8 cellular contexts compared by ENCODE assay signal in the genomic region with DNA sequence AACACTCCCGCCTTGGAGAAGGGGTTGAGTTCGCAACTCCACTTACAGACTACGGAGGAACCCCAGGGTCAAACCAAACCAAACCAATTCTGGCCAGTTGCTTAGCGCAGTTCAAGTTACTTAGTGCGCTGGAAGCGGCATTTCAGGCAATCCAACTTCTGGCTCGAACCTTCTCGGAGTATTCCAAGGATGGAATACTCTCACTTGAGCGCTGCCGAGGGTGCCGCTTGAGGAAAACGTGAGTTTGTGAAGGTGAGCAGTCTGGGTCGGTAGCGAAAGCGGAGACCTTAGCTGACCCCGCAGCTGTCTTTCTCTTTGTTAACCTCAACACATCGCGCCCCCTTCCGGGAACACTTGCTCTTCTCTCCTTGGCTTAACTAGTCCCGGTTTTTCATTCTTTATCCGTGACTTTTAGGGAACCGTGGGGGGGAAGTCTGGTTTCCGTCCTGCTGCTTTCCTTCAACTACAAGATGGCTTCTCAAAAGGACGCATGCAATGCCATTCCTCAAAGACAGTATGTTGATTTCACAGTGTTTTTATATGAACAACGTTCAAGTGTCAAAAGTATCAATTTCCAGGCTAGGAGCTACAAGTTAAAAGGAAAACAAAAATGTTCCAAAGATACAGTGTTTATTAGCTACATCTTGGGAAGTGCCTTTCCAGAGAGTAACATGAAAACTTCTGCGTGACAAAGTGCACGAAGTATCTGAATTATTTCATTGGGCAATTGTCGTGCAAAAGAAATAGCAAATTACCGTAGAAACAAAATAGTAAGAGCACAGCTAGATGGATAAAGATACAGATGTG.
DNase-seq lines count a peak whose midpoint lies in the region; ATAC-seq and TF ChIP-seq lines count a peak whose summit lies in the region.

No MANE protein-coding gene starts in this region.

- peak; percentile 47 for ATAC-seq in GM19467 (IDR thresholded peaks at IDR 0.05; ENCODE audit: unreplicated experiment)

- DNase-seq in COLO668 (lab: John Stamatoyannopoulos, UW; ENCODE audit: unreplicated experiment) = peak; percentile 75
- peak; percentile 89 to 91 for DNase-seq in HL-60 (ENCODE audit: low read depth in 1 of 2, low spot score in 1 of 2)
- DNase-seq in NOMO-1 (lab: John Stamatoyannopoulos, UW; ENCODE audit: unreplicated experiment in 2 of 2) = peak; percentile 85 to 93
- peak; percentile 23 for DNase-seq in activated CD8-positive, alpha-beta memory T cell treated with anti-CD3 and anti-CD28 coated beads, Interleukin-2, amount 50 U/mL, for 1 hour (ENCODE audit: extremely low read depth)
- DNase-seq in epidermal melanocyte (ENCODE audit: insufficient read length, low spot score) = peak; percentile 43
- peak; percentile 94 for DNase-seq in midbrain (lab: John Stamatoyannopoulos, UW)
- peak; percentile 41 to 47 for DNase-seq in stimulated activated CD8-positive, alpha-beta memory T cell treated with anti-CD3 and anti-CD28 coated beads, Interleukin-15, amount 100 ng/mL, for 48 hours (ENCODE audit: low read depth in 2 of 2)

- TF ChIP-seq CTCF in HL-60 (IDR thresholded peaks at IDR 0.05; ENCODE audit: insufficient read depth, low read length) = no peak

- peak overlapping the region; percentile 89 for H3K27ac ChIP-seq in HL-60 (replicated peaks)

- peak overlapping the region; percentile 83 for H3K4me3 ChIP-seq in HL-60 (replicated peaks; ENCODE audit: insufficient read depth, low read length)

- H3K27me3 ChIP-seq in HL-60 (ENCODE audit: insufficient read depth, poor library complexity, severe bottlenecking) = no peaks in the 10 kb centered on the region

Comparison
In these comparisons a context has a peak if more than half of its experiments do, and no peak if none do; other contexts are left out.
1. Peak in every context shown above with its lines: DNase-seq, ATAC-seq, H3K4me3 ChIP-seq and H3K27ac ChIP-seq.
2. DNase-seq: peak in every context shown above with its lines; median percentile 94 in midbrain; 90 in HL-60; 89 in NOMO-1; 75 in COLO668; 44 in stimulated activated CD8-positive, alpha-beta memory T cell treated with anti-CD3 and anti-CD28 coated beads, Interleukin-15, amount 100 ng/mL, for 48 hours; 43 in epidermal melanocyte; 23 in activated CD8-positive, alpha-beta memory T cell treated with anti-CD3 and anti-CD28 coated beads, Interleukin-2, amount 50 U/mL, for 1 hour.